11 cellular contexts compared by ENCODE assay signal in genomic region chr10:110323503-110323902, GRCh38. TPM values are rescaled to one million over a fixed set of nuclear protein-coding genes. Genes with fewer than 3 reads are reported as not detected.
DNase-seq lines count a peak whose midpoint lies in the region; ATAC-seq, FAIRE-seq and TF ChIP-seq lines count a peak whose summit lies in the region.
"Had no signal": no experiment of that assay in that cellular context is flagged by ENCODE, and none has a peak within 500 bp of the region (broad histone marks: within the 10 kb centered on the region; RNA-seq: fewer than 3 reads in every experiment).

No MANE protein-coding gene starts in this region.

- no peak overlapping the region for H2BK12ac ChIP-seq in trophoblast cell (ENCODE audit: low read length)

- no peaks in the 10 kb centered on the region for H3K79me2 ChIP-seq in trophoblast cell (ENCODE audit: control insufficient read depth, insufficient read depth, low read length, poor library complexity)

- H3K14ac ChIP-seq in trophoblast cell (ENCODE audit: low read length) = no peak overlapping the region

- TF ChIP-seq POLR2A in GM12892 (IDR thresholded peaks at IDR 0.05; ENCODE audit: low read depth, low read length) = no peak

- no peak overlapping the region for H2BK120ac ChIP-seq in trophoblast cell (ENCODE audit: insufficient read depth, low read length, poor library complexity)

- no peak overlapping the region for H4K12ac ChIP-seq in trophoblast cell (ENCODE audit: low read depth, low read length)

- FAIRE-seq in GM12892 (lab: Jason Lieb, UNC) = peak; percentile 62
- FAIRE-seq: G401.6 had no signal

- H3K4me2 ChIP-seq in trophoblast cell (ENCODE audit: low read length) = no peak overlapping the region

- H3K23ac ChIP-seq in trophoblast cell (ENCODE audit: low read length) = no peak overlapping the region

- H4K8ac ChIP-seq in trophoblast cell (ENCODE audit: low read depth, low read length) = no peak overlapping the region

- peaks cover 1% of the 10 kb centered on the region for H3K9me3 ChIP-seq in trophoblast cell (ENCODE audit: insufficient read depth, low read depth, low read length)
- H3K9me3 ChIP-seq: psoas muscle had no signal

- WGBS in trophoblast cell (ENCODE audit: extremely low coverage, insufficient coverage, insufficient read length) = no CpG with 5 or more reads among the region's 2 CpGs

- no peak overlapping the region for H3K4ac ChIP-seq in trophoblast cell (ENCODE audit: low read depth, low read length)

- no peak overlapping the region for H4K91ac ChIP-seq in trophoblast cell (ENCODE audit: low read depth, low read length)

- no peak overlapping the region for H3K9ac ChIP-seq in trophoblast cell (ENCODE audit: low read length)

- H2AK5ac ChIP-seq in trophoblast cell (ENCODE audit: low read length) = no peak overlapping the region

- H3K27ac ChIP-seq in epithelial cell of prostate (peak overlapping the region; percentile 30), trophoblast cell (ENCODE audit: low read depth, low read length) (no peak overlapping the region)
- H3K27ac ChIP-seq: psoas muscle had no signal

- no peaks in the 10 kb centered on the region for H3K27me3 ChIP-seq in trophoblast cell (ENCODE audit: insufficient read depth, low read length)

- no peak overlapping the region for H3K18ac ChIP-seq in trophoblast cell (ENCODE audit: low read length)

- ATAC-seq in GM18502 (IDR thresholded peaks at IDR 0.05; ENCODE audit: poor library complexity, unreplicated experiment) (no peak), HG02623 (IDR thresholded peaks at IDR 0.05; ENCODE audit: unreplicated experiment) (no peak), GM21367 (IDR thresholded peaks at IDR 0.05; ENCODE audit: unreplicated experiment) (no peak)
- ATAC-seq: psoas muscle had no signal

- H3K79me1 ChIP-seq in trophoblast cell (ENCODE audit: low read length) = no peaks in the 10 kb centered on the region

- no peak overlapping the region for H2BK5ac ChIP-seq in trophoblast cell (ENCODE audit: low read depth, low read length, poor library complexity)

- no peak for DNase-seq in GM12892 (ENCODE audit: insufficient read length)
- peak; percentile 84 for DNase-seq in RKO (ENCODE audit: low spot score)
- DNase-seq in epithelial cell of prostate (ENCODE audit: low read depth, low spot score) = peak; percentile 66
- peak; percentile 46 to 59 for DNase-seq in trophoblast cell
- DNase-seq in DMS53 (lab: John Stamatoyannopoulos, UW) = no peak
- DNase-seq: NCI-H526 treated with DMSO at 0.1 percent for 48 hours, psoas muscle had no signal

- H3K36me3 ChIP-seq in trophoblast cell (ENCODE audit: control insufficient read depth in 1 of 2, insufficient read depth in 2 of 2, low read length in 2 of 2) = no peaks in the 10 kb centered on the region

- peaks cover 0 to 4% of the 10 kb centered on the region in 2 experiments for H3K4me1 ChIP-seq in trophoblast cell (ENCODE audit: control insufficient read depth in 1 of 2, insufficient read depth in 2 of 2, low read length in 2 of 2)
- H3K4me1 ChIP-seq: psoas muscle had no signal

- no peak overlapping the region for H3K4me3 ChIP-seq in trophoblast cell (ENCODE audit: low read depth, low read length)
- H3K4me3 ChIP-seq: psoas muscle had no signal

- H2AFZ ChIP-seq in trophoblast cell (ENCODE audit: insufficient read depth, low read length, poor library complexity) = no peak overlapping the region

RNA-seq across cellular contexts. Expression of gene SMNDC1, which starts 18.8 kb away (rescaled TPM):
- polyA plus RNA-seq in GM12892 (2012; ENCODE audit: missing spikeins) = 30.7 TPM
- polyA plus RNA-seq in trophoblast cell (2013) = 35.4 and 36.5 TPM in 2 replicates

Comparison
In these comparisons a context has a peak if more than half of its experiments do, and no peak if none do; other contexts are left out.
1. DNase-seq: peak in RKO (single experiment), epithelial cell of prostate (single experiment) and trophoblast cell (2 of 2); none in GM12892 (single experiment) and DMS53 (single experiment).